ENCODE assay signal across 9 cellular contexts in genomic region chr7:137978464-137979237, GRCh38. TPM values are rescaled to one million over a fixed set of nuclear protein-coding genes. Genes with fewer than 3 reads are reported as not detected.
DNase-seq lines count a peak whose midpoint lies in the region; ATAC-seq and TF ChIP-seq lines count a peak whose summit lies in the region.
"Had no signal": no experiment of that assay in that cellular context is flagged by ENCODE, and none has a peak within 500 bp of the region (broad histone marks: within the 10 kb centered on the region; RNA-seq: fewer than 3 reads in every experiment).

No MANE protein-coding gene starts in this region.

- CTCF ChIA-PET in MCF 10A (lab: Yijun Ruan, JAX), result interaction anchor here (0.6 to 3.0 kb wide), 4 partner anchors 11 to 75 kb away, joined by 3 to 18 read pairs (median 4); partner anchors contain the start of gene CREB3L2

- H3K27me3 Mint-ChIP-seq in MCF 10A (ENCODE audit: insufficient read depth, unreplicated experiment), result no peaks in the 10 kb centered on the region

- H3K27ac ChIP-seq in substantia nigra (ENCODE audit: low read depth, low read length, poor library complexity, severe bottlenecking), result peak overlapping the region; percentile 19

- H3K9me3 Mint-ChIP-seq in MCF 10A (ENCODE audit: unreplicated experiment), result peaks cover 7% of the 10 kb centered on the region

- intact Hi-C loops in MCF 10A (cut with micrococcal nuclease), result no loop called here

- H3K4me3 Mint-ChIP-seq in MCF 10A (ENCODE audit: unreplicated experiment), result no peak overlapping the region
- H3K4me3 Mint-ChIP-seq: WTC11 had no signal

- TF ChIP-seq CTCF in MCF 10A (IDR thresholded peaks at IDR 0.05; ENCODE audit: unreplicated experiment), result no peak

- no TSS peak for BruUV-seq in MCF 10A (replicated peaks; lab: Mats Ljungman, UMichigan)

- peak overlapping the region; percentile 54 for H3K27ac Mint-ChIP-seq in MCF 10A (ENCODE audit: low read depth, unreplicated experiment)
- H3K27ac Mint-ChIP-seq: WTC11 had no signal

- no peak for ATAC-seq in GM19467 (IDR thresholded peaks at IDR 0.05; ENCODE audit: unreplicated experiment)
- ATAC-seq: WTC11 had no signal

- H3K4me1 Mint-ChIP-seq in MCF 10A (ENCODE audit: insufficient read depth, unreplicated experiment), result peaks cover 29% of the 10 kb centered on the region

- POLR2A ChIA-PET in MCF 10A (lab: Yijun Ruan, JAX), result interaction anchor here (0.7 to 1.4 kb wide), 4 partner anchors 12 to 21 kb away, joined by 3 to 12 read pairs (median 3); no protein-coding TSS in a partner anchor

- DNase-seq in HT-29 (ENCODE audit: low spot score) (peak; percentile 12), MCF 10A (ENCODE audit: unreplicated experiment) (peak; percentile 87), kidney tubule cell (ENCODE audit: low spot score) (peak; percentile 90), substantia nigra (lab: John Stamatoyannopoulos, UW) (peak in 3 of 49 donors; percentile 14 to 29 (median 23)), NOMO-1 (lab: John Stamatoyannopoulos, UW; ENCODE audit: unreplicated experiment in 2 of 2) (no peak), SW480 (ENCODE audit: low spot score) (no peak)
- DNase-seq in stimulated activated CD4-positive, alpha-beta T cell treated with anti-CD3 and anti-CD28 coated beads, Interleukin-4, amount 100 ng/mL, for 24 hours, result no peak

- peaks cover 11% of the 10 kb centered on the region for H3K36me3 Mint-ChIP-seq in MCF 10A (ENCODE audit: insufficient read depth, unreplicated experiment)

RNA-seq across cellular contexts. Expression of gene CREB3L2, which starts 23.2 kb away (rescaled TPM):
- total RNA-seq in HT-29 (2014; rRNA removed; shearing (Covaris generic)), result 3.2 and 4.1 TPM in 2 replicates
- total RNA-seq in MCF 10A (2022), result 74.2 and 79.4 TPM in 2 replicates

Comparison
In these comparisons a context has a peak if more than half of its experiments do, and no peak if none do; other contexts are left out.
1. DNase-seq: peak in HT-29 (single experiment), MCF 10A (single experiment) and kidney tubule cell (single experiment); none in stimulated activated CD4-positive, alpha-beta T cell treated with anti-CD3 and anti-CD28 coated beads, Interleukin-4, amount 100 ng/mL, for 24 hours (single experiment), NOMO-1 (0 of 2) and SW480 (single experiment).
2. RNA of gene CREB3L2, which starts 23.2 kb away (total RNA-seq): 74.2 to 79.4 TPM in MCF 10A; 3.2 to 4.1 TPM in HT-29; every median in the first group is over 10 times any median in the second.